28 cellular contexts compared by ENCODE assay signal in genomic region chr13:21967871-21968270, GRCh38.
"Had no signal": no experiment of that assay in that cellular context is flagged by ENCODE, and none has a peak within 500 bp of the region (broad histone marks: within the 10 kb centered on the region; RNA-seq: fewer than 3 reads in every experiment).

No MANE protein-coding gene starts in this region.

- H3K27me3 Mint-ChIP-seq: activated CD4-positive, alpha-beta T cell treated with anti-CD3 and anti-CD28 coated beads, Interleukin-2, amount 10 ng/mL, durations not matched to agents 24 days and 14 days; activated CD8-positive, alpha-beta T cell treated with anti-CD3 and anti-CD28 coated beads for 36 hours; activated naive CD8-positive, alpha-beta T cell treated with anti-CD3 and anti-CD28 coated beads for 36 hours; activated T-helper 17 cell treated with anti-CD3 and anti-CD28 coated beads, Interleukin-2, amount 50 U/mL, for 72 hours had no signal

- H3K36me3 Mint-ChIP-seq: activated naive CD8-positive, alpha-beta T cell treated with anti-CD3 and anti-CD28 coated beads for 36 hours had no signal

- H3K9me3 Mint-ChIP-seq: activated CD8-positive, alpha-beta T cell treated with anti-CD3 and anti-CD28 coated beads for 36 hours; activated naive CD8-positive, alpha-beta T cell treated with anti-CD3 and anti-CD28 coated beads for 36 hours; activated T-cell treated with anti-CD3 and anti-CD28 coated beads, Interleukin-2, amount 50 U/mL, for 72 hours; activated T-helper 17 cell treated with anti-CD3 and anti-CD28 coated beads, Interleukin-2, amount 50 U/mL, for 72 hours; T-helper 1 cell treated with Interleukin-12 subunit alpha and Interleukin-12 subunit beta and Interleukin-4 antibody, amounts not matched to agents 30 μg/mL and 1 μg/mL, for 36 hours; T-helper 2 cell treated with Interferon-gamma antibody and Interleukin-4, amounts not matched to agents 5 μg/mL and 100 μg/mL, for 36 hours had no signal

- H3K27ac Mint-ChIP-seq: activated CD4-positive, alpha-beta T cell treated with anti-CD3 and anti-CD28 coated beads, Interleukin-2, amount 10 ng/mL, durations not matched to agents 24 days and 14 days; activated CD8-positive, alpha-beta T cell treated with anti-CD3 and anti-CD28 coated beads for 36 hours; activated naive CD8-positive, alpha-beta T cell treated with anti-CD3 and anti-CD28 coated beads for 36 hours; activated T-cell treated with anti-CD3 and anti-CD28 coated beads, Interleukin-2, amount 50 U/mL, for 72 hours; activated T-helper 17 cell treated with anti-CD3 and anti-CD28 coated beads, Interleukin-2, amount 50 U/mL, for 72 hours; T-helper 1 cell treated with Interleukin-12 subunit alpha and Interleukin-12 subunit beta and Interleukin-4 antibody, amounts not matched to agents 30 μg/mL and 1 μg/mL, for 36 hours; T-helper 2 cell treated with Interferon-gamma antibody and Interleukin-4, amounts not matched to agents 5 μg/mL and 100 μg/mL, for 36 hours had no signal

- DNase-seq: activated CD4-positive, alpha-beta T cell treated with anti-CD3 and anti-CD28 coated beads, Interleukin-2, amount 10 ng/mL, durations not matched to agents 24 days and 14 days; activated CD4-positive, alpha-beta T cell treated with anti-CD3 and anti-CD28 coated beads, Interleukin-2, amount 50 U/mL, for 4 hours; activated CD8-positive, alpha-beta T cell treated with anti-CD3 and anti-CD28 coated beads for 36 hours; activated effector memory CD4-positive, alpha-beta T cell treated with anti-CD3 and anti-CD28 coated beads, Interleukin-2, amount 50 U/mL, for 16 hours; activated naive CD4-positive, alpha-beta T cell; activated naive CD4-positive, alpha-beta T cell treated with anti-CD3 and anti-CD28 coated beads, Interleukin-2, amount 50 U/mL, for 16 hours; activated naive CD8-positive, alpha-beta T cell treated with anti-CD3 and anti-CD28 coated beads for 36 hours; activated T-cell treated with anti-CD3 and anti-CD28 coated beads, Interleukin-2, amount 50 U/mL, for 1 hour; activated T-cell treated with anti-CD3 and anti-CD28 coated beads, Interleukin-2, amount 50 U/mL, for 72 hours; amniotic stem cell; aorta; brain microvascular endothelial cell; central memory CD4-positive, alpha-beta T cell; NCI-H1092 treated with DMSO at 0.1 percent for 48 hours; NCI-H1417; NCI-H146; NCI-H187; NCI-H2029 treated with DMSO at 0.1 percent for 48 hours; NCI-H345; NCI-H510A; PC-3; Peyer's patch; RPMI8226; SHP77 treated with DMSO at 0.1 percent for 48 hours; SK-N-SH had no signal

- ATAC-seq: activated CD8-positive, alpha-beta T cell treated with anti-CD3 and anti-CD28 coated beads for 36 hours; activated T-cell treated with anti-CD3 and anti-CD28 coated beads, Interleukin-2, amount 50 U/mL, for 72 hours; activated T-helper 17 cell treated with anti-CD3 and anti-CD28 coated beads, Interleukin-2, amount 50 U/mL, for 72 hours; PC-3 had no signal

- H3K4me1 Mint-ChIP-seq: activated CD4-positive, alpha-beta T cell treated with anti-CD3 and anti-CD28 coated beads, Interleukin-2, amount 10 ng/mL, durations not matched to agents 24 days and 14 days; activated naive CD8-positive, alpha-beta T cell treated with anti-CD3 and anti-CD28 coated beads for 36 hours; activated T-helper 17 cell treated with anti-CD3 and anti-CD28 coated beads, Interleukin-2, amount 50 U/mL, for 72 hours had no signal

- H3K4me3 Mint-ChIP-seq: activated CD4-positive, alpha-beta T cell treated with anti-CD3 and anti-CD28 coated beads, Interleukin-2, amount 10 ng/mL, durations not matched to agents 24 days and 14 days; activated CD8-positive, alpha-beta T cell treated with anti-CD3 and anti-CD28 coated beads for 36 hours; activated naive CD8-positive, alpha-beta T cell treated with anti-CD3 and anti-CD28 coated beads for 36 hours; activated T-cell treated with anti-CD3 and anti-CD28 coated beads, Interleukin-2, amount 50 U/mL, for 72 hours; activated T-helper 17 cell treated with anti-CD3 and anti-CD28 coated beads, Interleukin-2, amount 50 U/mL, for 72 hours; T-helper 1 cell treated with Interleukin-12 subunit alpha and Interleukin-12 subunit beta and Interleukin-4 antibody, amounts not matched to agents 30 μg/mL and 1 μg/mL, for 36 hours; T-helper 2 cell treated with Interferon-gamma antibody and Interleukin-4, amounts not matched to agents 5 μg/mL and 100 μg/mL, for 36 hours had no signal
